11 cellular contexts compared by ENCODE assay signal in the genomic region with DNA sequence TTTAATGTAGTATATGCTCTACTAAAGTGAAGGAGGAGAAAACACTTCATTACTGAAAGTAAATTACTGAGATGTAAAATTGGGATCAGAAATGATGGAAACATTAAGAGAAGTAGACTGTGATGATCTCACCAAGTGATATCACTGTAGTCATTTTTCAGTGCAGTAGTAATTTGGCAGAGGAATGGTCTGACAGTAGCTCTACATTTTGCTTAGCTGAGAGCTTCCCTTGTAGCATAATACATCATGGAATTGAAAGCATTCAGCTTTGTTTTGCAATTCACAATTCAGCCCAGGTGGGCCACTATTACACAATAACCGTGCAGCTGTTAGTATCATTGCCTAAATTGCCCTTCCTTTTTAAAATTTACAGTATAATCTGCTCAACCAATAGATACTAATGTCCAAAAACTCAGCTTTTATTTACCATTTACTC. TPM values are rescaled to one million over a fixed set of nuclear protein-coding genes. Genes with fewer than 3 reads are reported as not detected.
DNase-seq lines count a peak whose midpoint lies in the region; ATAC-seq and TF ChIP-seq lines count a peak whose summit lies in the region.
"Had no signal": no experiment of that assay in that cellular context is flagged by ENCODE, and none has a peak within 500 bp of the region (broad histone marks: within the 10 kb centered on the region; RNA-seq: fewer than 3 reads in every experiment).

No MANE protein-coding gene starts in this region.

- H3K4me3 ChIP-seq in GM23338, result no peak overlapping the region
- no peak overlapping the region for H3K4me3 ChIP-seq in brain microvascular endothelial cell (ENCODE audit: low read depth, low read length)
- H3K4me3 ChIP-seq in mesenchymal stem cell (ENCODE audit: insufficient read depth in 1 of 2, low read depth in 1 of 2, low read length in 2 of 2), result peak overlapping the region in 1 of 2 experiments; percentile 67
- H3K4me3 ChIP-seq: upper lobe of right lung had no signal

- H3K4me2 ChIP-seq in GM23338, result peak overlapping the region; percentile 1
- no peak overlapping the region for H3K4me2 ChIP-seq in mesenchymal stem cell (ENCODE audit: low read length, poor library complexity, severe bottlenecking)

- peak overlapping the region; percentile 70 for H3K27ac Mint-ChIP-seq in GM23338

- WGBS in mesenchymal stem cell, result 55% methylated on average over 1 of the region's 1 CpG

- H3K9me3 ChIP-seq in mesenchymal stem cell (ENCODE audit: control insufficient read depth, low read length), result no peaks in the 10 kb centered on the region
- H3K9me3 ChIP-seq: upper lobe of right lung had no signal

- no peaks in the 10 kb centered on the region for H3K36me3 Mint-ChIP-seq in GM23338 (ENCODE audit: low read depth)

- H4K91ac ChIP-seq in mesenchymal stem cell (ENCODE audit: low read length), result no peak overlapping the region

- H3K4ac ChIP-seq in mesenchymal stem cell (ENCODE audit: low read depth in 1 of 2, low read length in 2 of 2), result no peak overlapping the region

- H3K27me3 ChIP-seq in GM23338 (ENCODE audit: insufficient read depth) (no peaks in the 10 kb centered on the region), brain microvascular endothelial cell (replicated peaks) (no peaks in the 10 kb centered on the region), mesenchymal stem cell (ENCODE audit: control insufficient read depth in 1 of 2, insufficient read depth in 1 of 2, low read length in 2 of 2) (no peaks in the 10 kb centered on the region)
- H3K27me3 ChIP-seq: upper lobe of right lung had no signal

- H3K36me3 ChIP-seq in GM23338 (ENCODE audit: insufficient read depth) (no peaks in the 10 kb centered on the region), brain microvascular endothelial cell (replicated peaks) (no peaks in the 10 kb centered on the region), mesenchymal stem cell (ENCODE audit: control insufficient read depth in 1 of 2, insufficient read depth in 2 of 2, low read depth in 1 of 2, low read length in 2 of 2) (no peaks in the 10 kb centered on the region)
- H3K36me3 ChIP-seq: upper lobe of right lung had no signal

- no peak overlapping the region for H3K4me3 Mint-ChIP-seq in GM23338

- no peak overlapping the region for H3K23ac ChIP-seq in mesenchymal stem cell (ENCODE audit: low read length in 2 of 2)

- H3K9me2 ChIP-seq in GM23338 (ENCODE audit: insufficient read depth), result no peaks in the 10 kb centered on the region

- H4K8ac ChIP-seq in mesenchymal stem cell (ENCODE audit: low read length), result no peak overlapping the region

- H3K14ac ChIP-seq in mesenchymal stem cell (ENCODE audit: low read length in 2 of 2), result no peak overlapping the region

- DNase-seq in GM23338 (ENCODE audit: low spot score), result peak; percentile 58
- peak; percentile 17 for DNase-seq in NCI-H1092 treated with DMSO at 0.1 percent for 48 hours (lab: John Stamatoyannopoulos, UW)
- peak; percentile 58 for DNase-seq in brain microvascular endothelial cell
- DNase-seq in mesenchymal stem cell, result no peak
- DNase-seq in effector CD4-positive, alpha-beta T cell, result no peak
- no peak for DNase-seq in epidermal melanocyte (ENCODE audit: insufficient read length, low spot score)
- no peak for DNase-seq in SKM-1 (lab: John Stamatoyannopoulos, UW; ENCODE audit: unreplicated experiment)
- DNase-seq: upper lobe of right lung had no signal

- H3K4me1 ChIP-seq in GM23338 (ENCODE audit: insufficient read depth) (peaks cover 29% of the 10 kb centered on the region), mesenchymal stem cell (ENCODE audit: control insufficient read depth, insufficient read depth, low read depth, low read length) (peaks cover 1% of the 10 kb centered on the region)

- H3K18ac ChIP-seq in mesenchymal stem cell (ENCODE audit: low read depth in 1 of 2, low read length in 2 of 2), result no peak overlapping the region

- H2BK12ac ChIP-seq in mesenchymal stem cell (ENCODE audit: low read length in 2 of 2), result no peak overlapping the region

- H2BK120ac ChIP-seq in mesenchymal stem cell (ENCODE audit: low read depth, low read length), result no peak overlapping the region

- peaks cover 44% of the 10 kb centered on the region for H3K4me1 Mint-ChIP-seq in GM23338

- H3K79me1 ChIP-seq in mesenchymal stem cell (replicated peaks; ENCODE audit: low read length, poor library complexity, severe bottlenecking), result no peaks in the 10 kb centered on the region

- H2BK15ac ChIP-seq in mesenchymal stem cell (ENCODE audit: low read depth, poor library complexity, severe bottlenecking), result no peak overlapping the region

- no peaks in the 10 kb centered on the region for H3K9me3 Mint-ChIP-seq in GM23338

- no peak for TF ChIP-seq CTCF in GM23338 (conservative IDR thresholded peaks at IDR 0.05; ENCODE audit: low read depth in 2 of 2)
- TF ChIP-seq CTCF in brain microvascular endothelial cell (IDR thresholded peaks at IDR 0.05; ENCODE audit: low read depth, low read length, missing control alignments), result no peak

- in situ Hi-C loops in brain microvascular endothelial cell (cut with HindIII; ENCODE audit: low pct_ligation_motif_present, low sequenced_read_pairs), result no loop called here

- H3K79me2 ChIP-seq in GM23338 (replicated peaks; ENCODE audit: insufficient read depth), result no peaks in the 10 kb centered on the region

- no peaks in the 10 kb centered on the region for H3F3A ChIP-seq in GM23338 (replicated peaks; ENCODE audit: low read depth)

- ATAC-seq in GM23338 (peak; percentile 50), GM21576 (IDR thresholded peaks at IDR 0.05; ENCODE audit: unreplicated experiment) (no peak)
- ATAC-seq: upper lobe of right lung had no signal

- H2AK5ac ChIP-seq in mesenchymal stem cell (ENCODE audit: low read length, severe bottlenecking), result no peak overlapping the region

- H2BK5ac ChIP-seq in mesenchymal stem cell (ENCODE audit: low read depth, low read length, poor library complexity, severe bottlenecking), result no peak overlapping the region

- H4K20me1 ChIP-seq in GM23338 (replicated peaks; ENCODE audit: insufficient read depth), result no peaks in the 10 kb centered on the region

- H2AFZ ChIP-seq in GM23338 (no peak overlapping the region), mesenchymal stem cell (ENCODE audit: low read depth, low read length) (no peak overlapping the region)

- H3K27ac ChIP-seq in GM23338 (ENCODE audit: low read depth) (peak overlapping the region; percentile 36; the same call in 1 of the 2 replicates), brain microvascular endothelial cell (peak overlapping the region; percentile 50), mesenchymal stem cell (ENCODE audit: low read length, poor library complexity, severe bottlenecking) (peak overlapping the region; percentile 21)
- H3K27ac ChIP-seq: epithelial cell of prostate, upper lobe of right lung had no signal

- H3K9ac ChIP-seq in mesenchymal stem cell (ENCODE audit: low read length), result peak overlapping the region; percentile 78

- peaks cover 2% of the 10 kb centered on the region for H3K27me3 Mint-ChIP-seq in GM23338 (ENCODE audit: insufficient read depth, low read depth, poor library complexity)

TF ChIP-seq in GM23338, 12 proteins besides CTCF, POLR2A, EP300 and RAD21 (continues in another document):
- TF ChIP-seq REST (IDR thresholded peaks at IDR 0.05; ENCODE audit: unreplicated experiment), result no peak

RNA-seq across cellular contexts. Expression of gene CABCOCO1, which starts 19.4 kb away (rescaled TPM):
- not detected in 2 replicates for total RNA-seq in GM23338 (2014; rRNA removed; shearing (Covaris generic))
- not detected in 2 replicates for polyA plus RNA-seq in GM23338 (2016; fragmentation: Nextera tagmentation; extraction: Ambion mirVana)
- polyA plus RNA-seq in mesenchymal stem cell (2013, experiment 1 of 2), result 3.1 TPM
- polyA plus RNA-seq in mesenchymal stem cell (2013, experiment 2 of 2), result 3.5 TPM
- total RNA-seq: T-helper 2 cell treated with Interferon-gamma antibody and Interleukin-4, amounts not matched to agents 100 ng/mL and 5 ng/mL, for 36 hours; upper lobe of right lung had no signal

Comparison
In these comparisons a context has a peak if more than half of its experiments do, and no peak if none do; other contexts are left out.
1. DNase-seq: peak in GM23338 (single experiment), NCI-H1092 treated with DMSO at 0.1 percent for 48 hours (single experiment) and brain microvascular endothelial cell (single experiment); none in mesenchymal stem cell (single experiment), effector CD4-positive, alpha-beta T cell (single experiment), epidermal melanocyte (single experiment) and SKM-1 (single experiment).
2. Peak in every context shown above with its lines, with median percentiles within 50 percentile points of each other: H3K27ac ChIP-seq.